In genomic region chr12:45214739-45215418, GRCh38 we compare ENCODE assay signal across 8 cellular contexts. TPM values are rescaled to one million over a fixed set of nuclear protein-coding genes. Genes with fewer than 3 reads are reported as not detected.
DNase-seq lines count a peak whose midpoint lies in the region; ATAC-seq and TF ChIP-seq lines count a peak whose summit lies in the region.

No MANE protein-coding gene starts in this region.

- no peak overlapping the region for H4K91ac ChIP-seq in trophoblast cell (ENCODE audit: low read depth, low read length)

- no peak for ATAC-seq in GM21526 (IDR thresholded peaks at IDR 0.05; ENCODE audit: low FRiP score, unreplicated experiment)

- H3K4me1 ChIP-seq in SJCRH30: peaks cover 3% of the 10 kb centered on the region; the same call in 1 of the 2 replicates
- peaks cover 18 to 20% (median 20%) of the 10 kb centered on the region in 4 donors for H3K4me1 ChIP-seq in esophagus muscularis mucosa
- peaks cover 0 to 7% of the 10 kb centered on the region in 2 experiments for H3K4me1 ChIP-seq in trophoblast cell (ENCODE audit: control insufficient read depth in 1 of 2, insufficient read depth in 2 of 2, low read length in 2 of 2)

- no peak overlapping the region for H2AK5ac ChIP-seq in trophoblast cell (ENCODE audit: low read length)

- H3K23ac ChIP-seq in trophoblast cell (ENCODE audit: low read length): no peak overlapping the region

- intact Hi-C loops in esophagus muscularis mucosa (cut with DNase I): loop anchor here (2.0 to 10.0 kb wide), 4 partner anchors 47 to 510 kb away; partner anchors contain the start of gene ARID2

- H2BK120ac ChIP-seq in trophoblast cell (ENCODE audit: insufficient read depth, low read length, poor library complexity): no peak overlapping the region

- no peak overlapping the region for H3K14ac ChIP-seq in trophoblast cell (ENCODE audit: low read length)

- H3K9me3 ChIP-seq in SJCRH30 (replicated peaks) (no peaks in the 10 kb centered on the region), esophagus muscularis mucosa (no peaks in the 10 kb centered on the region), trophoblast cell (ENCODE audit: insufficient read depth, low read depth, low read length) (no peaks in the 10 kb centered on the region)

- peak overlapping the region; percentile 51 for H3K4me2 ChIP-seq in trophoblast cell (ENCODE audit: low read length)

- H3K4me3 ChIP-seq in GM12864 (ENCODE audit: low read depth, low read length) (peak overlapping the region; percentile 71), SJCRH30 (peak overlapping the region; percentile 88), esophagus muscularis mucosa (peak overlapping the region; percentile 83 to 90 (median 86)), trophoblast cell (ENCODE audit: low read depth, low read length) (no peak overlapping the region)

- H4K12ac ChIP-seq in trophoblast cell (ENCODE audit: low read depth, low read length): no peak overlapping the region

- no peak for TF ChIP-seq POLR2A in esophagus muscularis mucosa (IDR thresholded peaks at IDR 0.05; ENCODE audit: low read depth)

- H2BK12ac ChIP-seq in trophoblast cell (ENCODE audit: low read length): no peak overlapping the region

- H3K27me3 ChIP-seq in SJCRH30 (no peaks in the 10 kb centered on the region), esophagus muscularis mucosa (no peaks in the 10 kb centered on the region), trophoblast cell (ENCODE audit: insufficient read depth, low read length) (no peaks in the 10 kb centered on the region)

- no peak overlapping the region for H2AFZ ChIP-seq in trophoblast cell (ENCODE audit: insufficient read depth, low read length, poor library complexity)

- H3K36me3 ChIP-seq in SJCRH30 (no peaks in the 10 kb centered on the region), esophagus muscularis mucosa (no peaks in the 10 kb centered on the region), trophoblast cell (ENCODE audit: control insufficient read depth in 1 of 2, insufficient read depth in 2 of 2, low read length in 2 of 2) (peaks cover 0 to 2% of the 10 kb centered on the region in 2 experiments)

- H2BK5ac ChIP-seq in trophoblast cell (ENCODE audit: low read depth, low read length, poor library complexity): no peak overlapping the region

- H3K79me1 ChIP-seq in trophoblast cell (ENCODE audit: low read length): peaks cover 20% of the 10 kb centered on the region

- TF ChIP-seq CTCF in GM12864 (IDR thresholded peaks at IDR 0.05; ENCODE audit: low read depth, low read length, missing control alignments) (no peak), esophagus muscularis mucosa (IDR thresholded peaks at IDR 0.05) (peak in 1 of 3 experiments; percentile 47), GM20000 (IDR thresholded peaks at IDR 0.05; ENCODE audit: extremely low read depth, missing control alignments) (no peak)

- no peak overlapping the region for H4K8ac ChIP-seq in trophoblast cell (ENCODE audit: low read depth, low read length)

- no peak overlapping the region for H3K9ac ChIP-seq in trophoblast cell (ENCODE audit: low read length)

- no peak for TF ChIP-seq EP300 in esophagus muscularis mucosa (IDR thresholded peaks at IDR 0.05)

- no peak overlapping the region for H3K4ac ChIP-seq in trophoblast cell (ENCODE audit: low read depth, low read length)

- DNase-seq in GM12864 (ENCODE audit: low read depth): no peak
- peak in 1 of 2 experiments; percentile 41 for DNase-seq in SJCRH30
- DNase-seq in esophagus muscularis mucosa (ENCODE audit: extremely low spot score): no peak
- no peak for DNase-seq in trophoblast cell
- no peak for DNase-seq in cortex of kidney (lab: John Stamatoyannopoulos, UW)
- DNase-seq in GM20000 (ENCODE audit: low spot score): no peak
- DNase-seq in DMS114 treated with DMSO at 0.1 percent for 48 hours (lab: John Stamatoyannopoulos, UW; ENCODE audit: unreplicated experiment): no peak

- no peak overlapping the region for H3K18ac ChIP-seq in trophoblast cell (ENCODE audit: low read length)

- H3K27ac ChIP-seq in SJCRH30 (peak overlapping the region; percentile 84), esophagus muscularis mucosa (replicated peaks in 1 of 4) (peak overlapping the region; percentile 96 to 98 (median 96)), trophoblast cell (ENCODE audit: low read depth, low read length) (peak overlapping the region; percentile 99)

- 9% methylated on average over 11 of the region's 11 CpGs for WGBS in esophagus muscularis mucosa
- no CpG with 5 or more reads among the region's 11 CpGs for WGBS in trophoblast cell (ENCODE audit: extremely low coverage, insufficient coverage, insufficient read length)

- H3K79me2 ChIP-seq in trophoblast cell (ENCODE audit: control insufficient read depth, insufficient read depth, low read length, poor library complexity): peaks cover 24% of the 10 kb centered on the region

RNA-seq across cellular contexts. Expression of gene ANO6, which starts 1.0 kb away (rescaled TPM):
- total RNA-seq in SJCRH30 (2014; rRNA removed; shearing (Covaris generic)): 55.1 and 60.7 TPM in 2 replicates
- 100 to 1,000 TPM; 141 to 208 (median 166) TPM for total RNA-seq in esophagus muscularis mucosa
- 83.5 and 86.6 TPM in 2 replicates for polyA plus RNA-seq in trophoblast cell (2013)
